ENCODE assay signal across 8 cellular contexts in the genomic region with DNA sequence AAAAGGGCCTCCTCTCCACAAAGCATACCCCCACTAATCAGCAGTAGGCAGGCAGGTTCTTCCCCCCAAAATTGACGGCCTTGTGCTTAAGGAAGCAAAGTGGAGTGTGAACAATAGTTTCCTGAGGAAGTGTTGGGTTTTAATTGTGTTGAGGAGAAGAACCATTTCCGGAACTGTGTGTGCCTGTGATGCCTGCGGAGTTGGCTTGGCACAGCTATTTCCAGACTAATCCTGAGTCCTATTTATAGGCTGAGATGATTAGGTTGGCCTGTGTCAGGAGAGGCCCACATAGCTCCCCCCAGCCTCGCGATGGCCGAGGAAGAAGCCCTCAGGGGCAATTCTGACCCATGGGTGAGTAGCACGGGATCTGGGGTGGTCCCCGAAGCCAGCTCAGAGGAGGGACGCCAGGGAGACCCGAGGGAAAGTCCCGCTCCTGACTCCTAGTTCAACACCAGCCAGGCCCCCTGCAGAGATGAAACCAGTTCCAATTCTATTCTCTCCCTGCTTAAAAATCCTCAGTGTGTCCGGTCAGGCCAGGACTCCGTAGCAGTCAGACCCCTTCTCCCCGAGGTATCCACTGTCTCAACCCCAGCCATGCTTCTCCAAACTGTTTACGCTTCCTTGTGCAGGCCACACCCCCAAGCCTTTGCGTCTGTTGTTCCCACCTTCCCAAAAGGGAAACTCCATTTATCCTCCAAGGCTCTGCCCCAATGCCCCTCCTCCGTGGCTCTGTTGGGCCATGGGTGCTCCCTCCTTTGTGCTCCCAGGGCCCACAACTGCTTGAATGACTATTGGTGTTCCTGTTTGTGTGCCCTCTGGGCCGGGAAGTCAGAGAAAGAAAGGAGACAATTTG. TPM values are rescaled to one million over a fixed set of nuclear protein-coding genes. Genes with fewer than 3 reads are reported as not detected.
DNase-seq lines count a peak whose midpoint lies in the region; ATAC-seq and TF ChIP-seq lines count a peak whose summit lies in the region.

No MANE protein-coding gene starts in this region.

- H3K4me1 Mint-ChIP-seq in brain: peaks cover 86% of the 10 kb centered on the region
- H3K4me1 Mint-ChIP-seq in stimulated activated effector memory CD8-positive, alpha-beta T cell treated with anti-CD3 and anti-CD28 coated beads, Interleukin-12 subunit alpha, Interleukin-12 subunit beta, amount 100 ng/mL, for 72 hours: peaks cover 13% of the 10 kb centered on the region

- DNase-seq in A172 (ENCODE audit: low spot score) (peak; percentile 88), iris pigment epithelial cell (ENCODE audit: low read depth) (peak; percentile 71), middle frontal gyrus (ENCODE audit: extremely low spot score, low spot score) (no peak)
- no peak for DNase-seq in stimulated activated effector memory CD8-positive, alpha-beta T cell treated with anti-CD3 and anti-CD28 coated beads, Interleukin-12 subunit alpha, Interleukin-12 subunit beta, amount 100 ng/mL, for 72 hours (ENCODE audit: low spot score in 2 of 2)
- no peak for DNase-seq in activated naive CD4-positive, alpha-beta T cell treated with Interleukin-2 at 50 U/mL for 16 hours

- H3K27me3 ChIP-seq in HUES6 (ENCODE audit: control insufficient read depth, insufficient read depth, low read length): peaks cover 78% of the 10 kb centered on the region

- peak overlapping the region in 4 of 5 experiments; percentile 21 to 42 (median 38) for H3K4me3 Mint-ChIP-seq in brain
- H3K4me3 Mint-ChIP-seq in stimulated activated effector memory CD8-positive, alpha-beta T cell treated with anti-CD3 and anti-CD28 coated beads, Interleukin-12 subunit alpha, Interleukin-12 subunit beta, amount 100 ng/mL, for 72 hours: no peak overlapping the region

- peak overlapping the region; percentile 60 for H3K9ac ChIP-seq in HUES6 (ENCODE audit: low read length)

- H3K27ac ChIP-seq in HUES6 (ENCODE audit: low read depth, low read length): peak overlapping the region; percentile 48; the same call in 1 of the 2 replicates

- ATAC-seq in stimulated activated effector memory CD8-positive, alpha-beta T cell treated with anti-CD3 and anti-CD28 coated beads, Interleukin-12 subunit alpha, Interleukin-12 subunit beta, amount 100 ng/mL, for 72 hours: no peak
- ATAC-seq in HG03469 (IDR thresholded peaks at IDR 0.05; ENCODE audit: unreplicated experiment): no peak

- H3K36me3 ChIP-seq in HUES6 (ENCODE audit: control insufficient read depth, insufficient read depth, low read length): no peaks in the 10 kb centered on the region

- H3K4me1 ChIP-seq in HUES6 (ENCODE audit: control insufficient read depth, insufficient read depth, low read length): peaks cover 73% of the 10 kb centered on the region

- H3K9me3 ChIP-seq in HUES6 (ENCODE audit: control insufficient read depth, insufficient read depth, low read depth, low read length): no peaks in the 10 kb centered on the region

- no peak for TF ChIP-seq CTCF in brain (conservative IDR thresholded peaks at IDR 0.05)

- H3K4me3 ChIP-seq in HUES6 (ENCODE audit: low read depth, low read length): peak overlapping the region; percentile 42

- H3K27me3 Mint-ChIP-seq in brain: peaks cover 10% of the 10 kb centered on the region

- no peaks in the 10 kb centered on the region for H3K36me3 Mint-ChIP-seq in brain
- no peaks in the 10 kb centered on the region for H3K36me3 Mint-ChIP-seq in stimulated activated effector memory CD8-positive, alpha-beta T cell treated with anti-CD3 and anti-CD28 coated beads, Interleukin-12 subunit alpha, Interleukin-12 subunit beta, amount 100 ng/mL, for 72 hours

- peak overlapping the region; percentile 67 to 99 (median 83) for H3K27ac Mint-ChIP-seq in brain
- H3K27ac Mint-ChIP-seq in stimulated activated effector memory CD8-positive, alpha-beta T cell treated with anti-CD3 and anti-CD28 coated beads, Interleukin-12 subunit alpha, Interleukin-12 subunit beta, amount 100 ng/mL, for 72 hours: peak overlapping the region; percentile 61

- no peaks in the 10 kb centered on the region for H3K9me3 Mint-ChIP-seq in brain
- no peaks in the 10 kb centered on the region for H3K9me3 Mint-ChIP-seq in stimulated activated effector memory CD8-positive, alpha-beta T cell treated with anti-CD3 and anti-CD28 coated beads, Interleukin-12 subunit alpha, Interleukin-12 subunit beta, amount 100 ng/mL, for 72 hours

RNA-seq across cellular contexts. Expression of gene GSN, which starts 18.1 kb away (rescaled TPM):
- 162 and 164 TPM in 2 replicates for total RNA-seq in A172 (2014; rRNA removed; shearing (Covaris generic))
- 430 TPM for polyA plus RNA-seq in brain (ENCODE audit: insufficient read depth, low read depth, low replicate concordance)

Comparison
In these comparisons a context has a peak if more than half of its experiments do, and no peak if none do; other contexts are left out.
1. DNase-seq: peak in A172 (single experiment) and iris pigment epithelial cell (single experiment); none in stimulated activated effector memory CD8-positive, alpha-beta T cell treated with anti-CD3 and anti-CD28 coated beads, Interleukin-12 subunit alpha, Interleukin-12 subunit beta, amount 100 ng/mL, for 72 hours (0 of 2), middle frontal gyrus (single experiment) and activated naive CD4-positive, alpha-beta T cell treated with Interleukin-2 at 50 U/mL for 16 hours (single experiment).